24 cellular contexts compared by ENCODE assay signal in the genomic region with DNA sequence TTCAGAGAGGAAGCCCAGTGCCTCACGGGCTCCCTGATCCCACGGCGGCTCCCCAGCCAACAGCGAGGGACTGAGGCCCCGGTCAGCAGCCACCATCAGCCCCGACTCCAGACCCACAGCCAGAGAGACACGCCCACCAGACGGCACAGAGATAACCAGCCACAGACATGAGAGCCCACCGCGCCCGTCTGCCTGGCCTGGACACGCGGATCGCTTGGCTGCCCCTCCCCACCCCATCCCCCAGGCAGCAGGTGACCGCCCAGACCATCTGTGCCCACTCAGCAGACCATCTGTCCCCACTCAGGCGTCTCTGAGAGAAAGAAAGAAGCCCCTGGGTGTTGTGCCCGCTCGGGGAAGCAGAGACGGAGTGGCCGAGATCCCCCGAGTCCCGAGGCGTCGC. TPM values are rescaled to one million over a fixed set of nuclear protein-coding genes. Genes with fewer than 3 reads are reported as not detected.
DNase-seq lines count a peak whose midpoint lies in the region; ATAC-seq, FAIRE-seq and TF ChIP-seq lines count a peak whose summit lies in the region.
"Had no signal": no experiment of that assay in that cellular context is flagged by ENCODE, and none has a peak within 500 bp of the region (broad histone marks: within the 10 kb centered on the region; RNA-seq: fewer than 3 reads in every experiment).

No MANE protein-coding gene starts in this region.

- no peaks in the 10 kb centered on the region for H3K36me3 ChIP-seq in mucosa of descending colon (ENCODE audit: low read depth)
- H3K36me3 ChIP-seq: Peyer's patch had no signal

- ATAC-seq in HG03457 (IDR thresholded peaks at IDR 0.05; ENCODE audit: unreplicated experiment): no peak
- no peak for ATAC-seq in mucosa of descending colon
- no peak for ATAC-seq in HG03378 (IDR thresholded peaks at IDR 0.05; ENCODE audit: unreplicated experiment)
- ATAC-seq: Right ventricle myocardium inferior, T-cell had no signal

- no peaks in the 10 kb centered on the region for H3K4me1 ChIP-seq in mucosa of descending colon (ENCODE audit: low read depth)
- H3K4me1 ChIP-seq: Peyer's patch had no signal

- intact Hi-C loops in mucosa of descending colon (cut with DNase I, micrococcal nuclease): no loop called here

- H3K4me3 ChIP-seq in mucosa of descending colon: no peak overlapping the region
- H3K4me3 ChIP-seq: Peyer's patch had no signal

- FAIRE-seq in GM19239 (lab: Jason Lieb, UNC): no peak
- FAIRE-seq: GM12892, GM18507 had no signal

- DNase-seq in DMS 273 (lab: John Stamatoyannopoulos, UW; ENCODE audit: unreplicated experiment) (peak; percentile 83), NCI-H2171 treated with DMSO at 0.1 percent for 48 hours (lab: John Stamatoyannopoulos, UW) (peak; percentile 50), SK-N-DZ (ENCODE audit: low spot score) (peak; percentile 71), left kidney (ENCODE audit: low read depth, low spot score) (peak; percentile 45), GM19239 (ENCODE audit: insufficient read length, low spot score) (no peak), mucosa of descending colon (no peak)
- DNase-seq: AML-193; CD4-positive, CD25-positive, alpha-beta regulatory T cell; COR-L47; DMS53; H7; MV-4-11; NCI-H187; NCI-H345; Peyer's patch; T-cell; T1000 had no signal

- TF ChIP-seq CTCF in mucosa of descending colon (IDR thresholded peaks at IDR 0.05): no peak

- H3K9me3 ChIP-seq in mucosa of descending colon: no peaks in the 10 kb centered on the region
- H3K9me3 ChIP-seq: Peyer's patch had no signal

RNA-seq across cellular contexts. Expression of gene CHRNA4, which starts 55.5 kb away (rescaled TPM):
- 0.14 TPM in 1 of 2 replicates, not detected in the other for polyA plus RNA-seq in SK-N-DZ (2014; cell fraction: cytosol; rRNA removed)
- polyA plus RNA-seq in SK-N-DZ (2014; cell fraction: nucleus; rRNA removed): 0.03 TPM in 1 of 2 replicates, not detected in the other
- total RNA-seq in mucosa of descending colon: not detected
- total RNA-seq: CD4-positive, CD25-positive, alpha-beta regulatory T cell; HT1080; Peyer's patch; SK-MEL-5; T-cell had no signal
- polyA plus RNA-seq: CD4-positive, CD25-positive, alpha-beta regulatory T cell had no signal

RNA-seq across cellular contexts. Expression of gene KCNQ2, which starts 55.8 kb away (rescaled TPM):
- polyA plus RNA-seq in SK-N-DZ (2014; cell fraction: cytosol; rRNA removed): 375 and 399 TPM in 2 replicates
- polyA plus RNA-seq in SK-N-DZ (2014; cell fraction: nucleus; rRNA removed): 414 and 472 TPM in 2 replicates
- total RNA-seq in mucosa of descending colon: 1 to 10 TPM in 1 of 3 donors, not detected in 2; 1.4 TPM
- total RNA-seq: Peyer's patch had no signal

Comparison
In these comparisons a context has a peak if more than half of its experiments do, and no peak if none do; other contexts are left out.
1. DNase-seq: peak in DMS 273 (single experiment), NCI-H2171 treated with DMSO at 0.1 percent for 48 hours (single experiment), SK-N-DZ (single experiment) and left kidney (single experiment); none in GM19239 (single experiment) and mucosa of descending colon (0 of 3).